In genomic region chr3:101813817-101814440, GRCh38 we compare ENCODE assay signal across 8 cellular contexts. TPM values are rescaled to one million over a fixed set of nuclear protein-coding genes. Genes with fewer than 3 reads are reported as not detected.
A peak's percentile ranks its signal among the peaks of the same experiment; 100 is the strongest.
DNase-seq lines count a peak whose midpoint lies in the region; ATAC-seq, FAIRE-seq and TF ChIP-seq lines count a peak whose summit lies in the region.

No MANE protein-coding gene starts in this region.

- TF ChIP-seq POLR2A in K562 (conservative IDR thresholded peaks at IDR 0.05) (no peak), right lobe of liver (IDR thresholded peaks at IDR 0.05) (no peak)

- DNase-seq in BJ (ENCODE audit: low read depth) (no peak), HFFc6 (peak; percentile 30), K562 (ENCODE audit: extremely low read depth in 1 of 4, low spot score in 3 of 4) (peak in 1 of 4 experiments; percentile 13), right lobe of liver (no peak)

- no TSS peak for BruUV-seq in K562 (replicated peaks; lab: Mats Ljungman, UMichigan)

- 24% methylated on average over 7 of the region's 7 CpGs for WGBS in K562 (ENCODE audit: insufficient coverage, low coverage, missing lambda C conversion rate)
- WGBS in right lobe of liver (ENCODE audit: insufficient coverage, low coverage, low lambda C conversion rate, missing lambda C conversion rate): 18% methylated on average over 7 of the region's 7 CpGs

- H2AFZ ChIP-seq in K562 (ENCODE audit: low read depth, low read length): no peak overlapping the region

- no peaks in the 10 kb centered on the region for H4K20me1 ChIP-seq in K562 (replicated peaks; ENCODE audit: control insufficient read depth, insufficient read depth, low read length)

- H3K4me3 ChIP-seq in BJ (ENCODE audit: low read depth, low read length) (no peak overlapping the region), K562 (no peak overlapping the region), right lobe of liver (no peak overlapping the region)

- H3K9me1 ChIP-seq in K562 (ENCODE audit: control insufficient read depth, insufficient read depth, low read length): no peaks in the 10 kb centered on the region

- H3K4me1 ChIP-seq in K562 (replicated peaks in 1 of 2; ENCODE audit: control insufficient read depth in 2 of 2, insufficient read depth in 2 of 2, low read length in 2 of 2) (no peaks in the 10 kb centered on the region), right lobe of liver (peaks cover 0 to 16% (median 0%) of the 10 kb centered on the region in 4 donors)

- H3K27me3 Mint-ChIP-seq in HFFc6 (ENCODE audit: insufficient read depth): no peaks in the 10 kb centered on the region

- H3K36me3 ChIP-seq in BJ (ENCODE audit: control insufficient read depth, insufficient read depth, low read length) (no peaks in the 10 kb centered on the region; the same call in none of the 2 replicates), K562 (ENCODE audit: control insufficient read depth, insufficient read depth, low read length) (no peaks in the 10 kb centered on the region), right lobe of liver (no peaks in the 10 kb centered on the region)

- H3K9ac ChIP-seq in K562 (ENCODE audit: insufficient read depth in 1 of 2, low read depth in 2 of 2, low read length in 2 of 2): no peak overlapping the region

- TF ChIP-seq CTCF in BJ (IDR thresholded peaks at IDR 0.05; ENCODE audit: insufficient read depth, low read depth, low read length) (peak; percentile 52), HFFc6 (IDR thresholded peaks at IDR 0.05) (peak; percentile 89), K562 (IDR thresholded peaks at IDR 0.05 in 2 of 3, conservative IDR thresholded peaks at IDR 0.05 in 1 of 3; ENCODE audit: insufficient read depth in 2 of 3, low read depth in 1 of 3, low read length in 3 of 3) (peak; percentile 12 to 71 (median 24); a peak in 3 of 6 replicates), right lobe of liver (IDR thresholded peaks at IDR 0.05) (peak; percentile 57 to 70 (median 63))

- no peak for TF ChIP-seq EP300 in K562 (IDR thresholded peaks at IDR 0.05; ENCODE audit: low read length)

- H3K4me1 Mint-ChIP-seq in HFFc6 (ENCODE audit: low read depth): peaks cover 62% of the 10 kb centered on the region

- TF ChIP-seq RAD21 in K562 (CRISPR knock-in tag; conservative IDR thresholded peaks at IDR 0.05 in 1 of 2, IDR thresholded peaks at IDR 0.05 in 1 of 2): peak; percentile 79 to 83

- H3K36me3 Mint-ChIP-seq in HFFc6 (ENCODE audit: low read depth): peaks cover 13% of the 10 kb centered on the region

- no peak for FAIRE-seq in K562 (lab: Jason Lieb, UNC)

- ATAC-seq in K562 (no peak), right lobe of liver (peak; percentile 52 to 81 (median 61)), HG03175 (IDR thresholded peaks at IDR 0.05; ENCODE audit: unreplicated experiment) (no peak), HG03135 (IDR thresholded peaks at IDR 0.05; ENCODE audit: unreplicated experiment) (no peak), HG03159 (IDR thresholded peaks at IDR 0.05; ENCODE audit: unreplicated experiment) (no peak), HG02870 (IDR thresholded peaks at IDR 0.05; ENCODE audit: unreplicated experiment) (no peak)

- H3K4me3 Mint-ChIP-seq in HFFc6: no peak overlapping the region

- in situ Hi-C loops in K562 (cut with MboI): loop anchor here (5.0 to 25.0 kb wide), 2 partner anchors 413 to 723 kb away; no protein-coding TSS in a partner anchor

- CTCF ChIA-PET in BJ (lab: Yijun Ruan, JAX): interaction anchor here (0.7 to 10.9 kb wide), 14 partner anchors 10 to 896 kb away, joined by 3 to 208 read pairs (median 4); partner anchors contain the start of gene NFKBIZ
- CTCF ChIA-PET in K562 (lab: Yijun Ruan, JAX; ENCODE audit: low intra/inter-chr PET ratio): interaction anchor here (0.6 to 1.6 kb wide), 3 partner anchors 8 to 411 kb away, joined by 3 to 14 read pairs (median 4); no protein-coding TSS in a partner anchor

- H3K27ac ChIP-seq in K562 (ENCODE audit: extremely low read depth, low read depth, low read length): no peak overlapping the region
- H3K27ac ChIP-seq in right lobe of liver: no peak overlapping the region

- H3K27me3 ChIP-seq in BJ (ENCODE audit: control insufficient read depth, insufficient read depth, low read length) (no peaks in the 10 kb centered on the region), K562 (ENCODE audit: control insufficient read depth in 2 of 2, insufficient read depth in 2 of 2, low read length in 2 of 2) (no peaks in the 10 kb centered on the region), right lobe of liver (no peaks in the 10 kb centered on the region)

- peak overlapping the region; percentile 38 for H3K27ac Mint-ChIP-seq in HFFc6

- no peaks in the 10 kb centered on the region for H3K9me3 Mint-ChIP-seq in HFFc6

- intact Hi-C loops in K562 (cut with micrococcal nuclease) (loop anchor here (1.0 to 10.0 kb wide), 3 partner anchors 37 to 411 kb away; no protein-coding TSS in a partner anchor), right lobe of liver (cut with DNase I) (loop anchor here (5.0 kb wide), 1 partner anchor 413 kb away; no protein-coding TSS in a partner anchor)

- no peaks in the 10 kb centered on the region for H3K9me3 ChIP-seq in K562 (replicated peaks; ENCODE audit: control insufficient read depth, insufficient read depth, low read depth, low read length)
- H3K9me3 ChIP-seq in right lobe of liver: no peaks in the 10 kb centered on the region

- POLR2A ChIA-PET in BJ (lab: Charles Lee) (no interaction called here), K562 (lab: Yijun Ruan, JAX) (no interaction called here)

- H3K4me2 ChIP-seq in K562 (ENCODE audit: insufficient read depth, low read length): no peak overlapping the region

- H3K79me2 ChIP-seq in K562 (ENCODE audit: control insufficient read depth, insufficient read depth, low read length): no peaks in the 10 kb centered on the region

TF ChIP-seq in K562, 482 proteins besides CTCF, POLR2A, EP300 and RAD21 (continues in another document):
- 0 out of 2 replicates have a peak, but pooled peaks have one; percentile 10 for TF ChIP-seq SMC3 (conservative IDR thresholded peaks at IDR 0.05; ENCODE audit: insufficient read depth, low read depth, low read length)
- TF ChIP-seq ARID2 (IDR thresholded peaks at IDR 0.05): no peak
- no peak for TF ChIP-seq LARP7 (IDR thresholded peaks at IDR 0.05)
- TF ChIP-seq, protein P1, sequence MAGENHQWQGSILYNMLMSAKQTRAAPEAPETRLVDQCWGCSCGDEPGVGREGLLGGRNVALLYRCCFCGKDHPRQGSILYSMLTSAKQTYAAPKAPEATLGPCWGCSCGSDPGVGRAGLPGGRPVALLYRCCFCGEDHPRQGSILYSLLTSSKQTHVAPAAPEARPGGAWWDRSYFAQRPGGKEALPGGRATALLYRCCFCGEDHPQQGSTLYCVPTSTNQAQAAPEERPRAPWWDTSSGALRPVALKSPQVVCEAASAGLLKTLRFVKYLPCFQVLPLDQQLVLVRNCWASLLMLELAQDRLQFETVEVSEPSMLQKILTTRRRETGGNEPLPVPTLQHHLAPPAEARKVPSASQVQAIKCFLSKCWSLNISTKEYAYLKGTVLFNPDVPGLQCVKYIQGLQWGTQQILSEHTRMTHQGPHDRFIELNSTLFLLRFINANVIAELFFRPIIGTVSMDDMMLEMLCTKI (IDR thresholded peaks at IDR 0.05; ENCODE audit: partially characterized antibody): no peak

RNA-seq across cellular contexts. Expression of gene NXPE3, which starts 34.9 kb away (rescaled TPM):
- 30.3 and 31.2 TPM in 2 replicates for polyA plus RNA-seq in BJ (2011; rRNA removed)
- 30.9 and 39.0 TPM in 2 replicates for polyA minus RNA-seq in BJ (2011; rRNA and poly(A)+ RNA removed)
- 10 to 100 TPM; 37.7 to 44.3 (median 41.0) TPM for total RNA-seq in HFFc6 (2021; fragmentation: NEBNext Ultra II Directional; extraction: Animal tissue kit (Norgen Biotek cat#: 25700))
- total RNA-seq in K562 (2011; cell fraction: chromatin; rRNA removed; ENCODE audit: low replicate concordance): 2.6 and 3.1 TPM in 2 replicates
- 1.3 and 2.6 TPM in 2 replicates for total RNA-seq in K562 (2011; cell fraction: nucleolus; rRNA removed)
- 3.2 and 3.9 TPM in 2 replicates for total RNA-seq in K562 (2011; cell fraction: nucleoplasm; rRNA removed)
- total RNA-seq in K562 (2014; rRNA removed): 0.95 and 0.98 TPM in 2 replicates
- total RNA-seq in K562 (2014; rRNA removed; fragmentation: Illumina TruSeq; extraction: Trizol): 0.80 and 0.86 TPM in 2 replicates
- 0.76 and 0.79 TPM in 2 replicates for total RNA-seq in K562 (2015; rRNA removed; fragmentation: Illumina TruSeq; extraction: Trizol)
- 2.0 and 2.3 TPM in 2 replicates for total RNA-seq in K562 (2021)
- 2.3 and 2.5 TPM in 2 replicates for polyA plus RNA-seq in K562 (2011; rRNA removed)
- 0.94 and 1.7 TPM in 2 replicates for polyA plus RNA-seq in K562 (2011; cell fraction: cytosol; rRNA removed)
- polyA plus RNA-seq in K562 (2011; cell fraction: nucleus; rRNA removed): 1.1 and 1.4 TPM in 2 replicates
- 1.3 and 2.6 TPM in 2 replicates for polyA plus RNA-seq in K562 (2012)
- polyA plus RNA-seq in K562 (2014; fragmentation: Illumina TruSeq; extraction: Trizol): 1.6 and 1.7 TPM in 2 replicates
- polyA plus RNA-seq in K562 (2014; fragmentation: Nextera tagmentation; extraction: Ambion mirVana): under 1 TPM; 0.25 to 0.59 TPM
- 1.2 and 1.7 TPM in 2 replicates for polyA plus RNA-seq in K562 (2014; rRNA removed)
- polyA minus RNA-seq in K562 (2011; rRNA and poly(A)+ RNA removed): 2.7 and 2.8 TPM in 2 replicates
- polyA minus RNA-seq in K562 (2011; cell fraction: cytosol; rRNA and poly(A)+ RNA removed): 1.5 and 1.8 TPM in 2 replicates
- polyA minus RNA-seq in K562 (2011; cell fraction: nucleus; rRNA and poly(A)+ RNA removed): 1.7 and 1.8 TPM in 2 replicates
- total RNA-seq in right lobe of liver: 1 to 10 TPM in 5 of 6 experiments, under 1 TPM in 1; 0.75 to 2.9 (median 1.7) TPM

RNA-seq across cellular contexts. Expression of gene NFKBIZ, which starts 35.4 kb away (rescaled TPM):
- polyA plus RNA-seq in BJ (2011; rRNA removed): 41.6 and 50.1 TPM in 2 replicates
- polyA minus RNA-seq in BJ (2011; rRNA and poly(A)+ RNA removed): 139 and 188 TPM in 2 replicates
- total RNA-seq in HFFc6 (2021; fragmentation: NEBNext Ultra II Directional; extraction: Animal tissue kit (Norgen Biotek cat#: 25700)): 10 to 100 TPM; 51.1 to 64.2 (median 57.8) TPM
- 29.4 and 39.8 TPM in 2 replicates for total RNA-seq in K562 (2011; cell fraction: chromatin; rRNA removed; ENCODE audit: low replicate concordance)
- total RNA-seq in K562 (2011; cell fraction: nucleolus; rRNA removed): 14.0 and 18.4 TPM in 2 replicates
- 16.1 and 21.3 TPM in 2 replicates for total RNA-seq in K562 (2011; cell fraction: nucleoplasm; rRNA removed)
- total RNA-seq in K562 (2014; rRNA removed): 4.7 and 5.7 TPM in 2 replicates
- 7.7 and 8.9 TPM in 2 replicates for total RNA-seq in K562 (2014; rRNA removed; fragmentation: Illumina TruSeq; extraction: Trizol)
- 7.1 TPM in 2 replicates for total RNA-seq in K562 (2015; rRNA removed; fragmentation: Illumina TruSeq; extraction: Trizol)
- 13.7 and 14.2 TPM in 2 replicates for total RNA-seq in K562 (2021)
- polyA plus RNA-seq in K562 (2011; rRNA removed): 6.4 and 6.7 TPM in 2 replicates
- 1.8 and 2.5 TPM in 2 replicates for polyA plus RNA-seq in K562 (2011; cell fraction: cytosol; rRNA removed)
- 24.5 and 25.4 TPM in 2 replicates for polyA plus RNA-seq in K562 (2011; cell fraction: nucleus; rRNA removed)
- polyA plus RNA-seq in K562 (2012): 2.3 and 5.2 TPM in 2 replicates
- polyA plus RNA-seq in K562 (2014; fragmentation: Illumina TruSeq; extraction: Trizol): 2.7 and 3.6 TPM in 2 replicates
- polyA plus RNA-seq in K562 (2014; fragmentation: Nextera tagmentation; extraction: Ambion mirVana): 1 to 10 TPM; 1.2 to 1.6 TPM
- polyA plus RNA-seq in K562 (2014; rRNA removed): 4.1 and 4.9 TPM in 2 replicates
- polyA minus RNA-seq in K562 (2011; rRNA and poly(A)+ RNA removed): 26.5 and 26.9 TPM in 2 replicates
- polyA minus RNA-seq in K562 (2011; cell fraction: cytosol; rRNA and poly(A)+ RNA removed): 9.8 and 10.7 TPM in 2 replicates
- 21.9 and 33.7 TPM in 2 replicates for polyA minus RNA-seq in K562 (2011; cell fraction: nucleus; rRNA and poly(A)+ RNA removed)
- 10 to 100 TPM; 23.4 to 83.1 (median 44.4) TPM for total RNA-seq in right lobe of liver

Comparison
In these comparisons a context has a peak if more than half of its experiments do, and no peak if none do; other contexts are left out.
1. CTCF ChIP-seq: peak in every context shown above with its lines; median percentile 89 in HFFc6; 63 in right lobe of liver; 52 in BJ; 24 in K562.
2. ATAC-seq: peak in right lobe of liver (4 of 4); none in K562 (single experiment), HG03175 (single experiment), HG03135 (single experiment), HG03159 (single experiment) and HG02870 (single experiment).
3. RNA of gene NXPE3, which starts 34.9 kb away (total RNA-seq): 37.7 to 44.3 TPM in HFFc6; 0.75 to 2.9 TPM in right lobe of liver and 0.76 to 3.9 TPM in K562; every median in the first group is over 4 times any median in the second.